ENCODE assay signal across 1 cellular context in genomic region chr7:92425311-92425947, GRCh38.
TF ChIP-seq lines count a peak whose summit lies in the region.

No MANE protein-coding gene starts in this region.

TF ChIP-seq in GM12878, 131 proteins besides CTCF, POLR2A, EP300 and RAD21 (continued from another document):
- TF ChIP-seq E4F1 (IDR thresholded peaks at IDR 0.05; ENCODE audit: borderline replicate concordance, partially characterized antibody) (no peak), KDM1A (IDR thresholded peaks at IDR 0.05; ENCODE audit: borderline replicate concordance) (no peak), ZBTB33 (IDR thresholded peaks at IDR 0.05) (no peak), JUND (IDR thresholded peaks at IDR 0.05; ENCODE audit: low read depth, low read length) (no peak), BRCA1 (IDR thresholded peaks at IDR 0.05; ENCODE audit: low read depth, low read length) (no peak), ESRRA (IDR thresholded peaks at IDR 0.05; ENCODE audit: low read length) (no peak), MXI1 (IDR thresholded peaks at IDR 0.05; ENCODE audit: low read depth, low read length) (no peak), BCL3 (IDR thresholded peaks at IDR 0.05; ENCODE audit: borderline replicate concordance, insufficient read depth, low read depth, low read length, poor library complexity, severe bottlenecking) (no peak), NRF1 (conservative IDR thresholded peaks at IDR 0.05; ENCODE audit: low read depth, low read length) (no peak), CREB1 (IDR thresholded peaks at IDR 0.05; ENCODE audit: low read depth) (no peak), EZH2 (IDR thresholded peaks at IDR 0.05; ENCODE audit: borderline replicate concordance, control insufficient read depth, low read depth, low read length) (no peak), MEF2A (IDR thresholded peaks at IDR 0.05; ENCODE audit: insufficient read depth, low read depth, low read length) (no peak), E2F4 (IDR thresholded peaks at IDR 0.05; ENCODE audit: low read depth, low read length) (no peak), TCF12 (IDR thresholded peaks at IDR 0.05; ENCODE audit: low read depth, low read length) (no peak)
TF ChIP-seq in GM12878: peak in this region for 0.
